Comparison of ENCODE assay signal across 22 cellular contexts in genomic region chr6:24321538-24322162, GRCh38. TPM values are rescaled to one million over a fixed set of nuclear protein-coding genes. Genes with fewer than 3 reads are reported as not detected.
DNase-seq lines count a peak whose midpoint lies in the region; ATAC-seq and TF ChIP-seq lines count a peak whose summit lies in the region.
"Had no signal": no experiment of that assay in that cellular context is flagged by ENCODE, and none has a peak within 500 bp of the region (broad histone marks: within the 10 kb centered on the region; RNA-seq: fewer than 3 reads in every experiment).

No MANE protein-coding gene starts in this region.

- no peak overlapping the region for H3K4me3 ChIP-seq in GM23248
- H3K4me3 ChIP-seq in SK-N-MC: peak overlapping the region; percentile 2; the same call in 1 of the 2 replicates
- H3K4me3 ChIP-seq in trophoblast cell (ENCODE audit: low read depth, low read length): no peak overlapping the region
- H3K4me3 ChIP-seq in SK-N-SH (ENCODE audit: low read depth in 2 of 2, low read length in 1 of 2): no peak overlapping the region
- H3K4me3 ChIP-seq: breast epithelium, K562, lower lobe of right lung had no signal

- POLR2A ChIA-PET in SK-N-SH (lab: Yijun Ruan, JAX): no interaction called here

- H3K36me3 ChIP-seq in GM23248 (ENCODE audit: low read depth) (no peaks in the 10 kb centered on the region), SK-N-MC (ENCODE audit: insufficient read depth, low read length) (no peaks in the 10 kb centered on the region), trophoblast cell (ENCODE audit: control insufficient read depth in 1 of 2, insufficient read depth in 2 of 2, low read length in 2 of 2) (no peaks in the 10 kb centered on the region), SK-N-SH (replicated peaks in 1 of 2; ENCODE audit: control insufficient read depth in 1 of 2, insufficient read depth in 2 of 2, low read length in 1 of 2) (no peaks in the 10 kb centered on the region)
- H3K36me3 ChIP-seq: breast epithelium, lower lobe of right lung had no signal

- no peak overlapping the region for H2BK5ac ChIP-seq in trophoblast cell (ENCODE audit: low read depth, low read length, poor library complexity)

- TF ChIP-seq CTCF in SK-N-SH (IDR thresholded peaks at IDR 0.05): no peak

- no peak overlapping the region for H3K4ac ChIP-seq in trophoblast cell (ENCODE audit: low read depth, low read length)

- CTCF ChIA-PET in SK-N-SH (lab: Yijun Ruan, JAX): no interaction called here

- peaks cover 7% of the 10 kb centered on the region for H3K79me1 ChIP-seq in trophoblast cell (ENCODE audit: low read length)

- no peaks in the 10 kb centered on the region for H3K9me3 ChIP-seq in GM23248 (ENCODE audit: low read depth)
- H3K9me3 ChIP-seq in SK-N-MC (ENCODE audit: low read depth, low read length): no peaks in the 10 kb centered on the region; the same call in 1 of the 2 replicates
- no peaks in the 10 kb centered on the region for H3K9me3 ChIP-seq in trophoblast cell (ENCODE audit: insufficient read depth, low read depth, low read length)
- no peaks in the 10 kb centered on the region for H3K9me3 ChIP-seq in SK-N-SH
- H3K9me3 ChIP-seq: breast epithelium, lower lobe of right lung had no signal

- no peak for TF ChIP-seq EP300 in SK-N-SH (IDR thresholded peaks at IDR 0.05; ENCODE audit: borderline replicate concordance in 1 of 2, low read depth in 1 of 2, low read length in 1 of 2)

- no peak overlapping the region for H2BK12ac ChIP-seq in trophoblast cell (ENCODE audit: low read length)

- WGBS in GM23248 (ENCODE audit: low coverage in 1 of 2, low lambda C conversion rate in 2 of 2, missing lambda C conversion rate in 2 of 2), 2 experiments: 34 to 38% methylated on average over 5 of the region's 5 CpGs
- no CpG with 5 or more reads among the region's 5 CpGs for WGBS in trophoblast cell (ENCODE audit: extremely low coverage, insufficient coverage, insufficient read length)
- 37% methylated on average over 5 of the region's 5 CpGs for WGBS in SK-N-SH (ENCODE audit: low lambda C conversion rate)

- no peak overlapping the region for H4K12ac ChIP-seq in trophoblast cell (ENCODE audit: low read depth, low read length)

- H4K91ac ChIP-seq in trophoblast cell (ENCODE audit: low read depth, low read length): no peak overlapping the region

- no peaks in the 10 kb centered on the region for H3K9me3 Mint-ChIP-seq in activated naive CD8-positive, alpha-beta T cell treated with anti-CD3 and anti-CD28 coated beads, Interleukin-2, amount 50 U/mL, for 24 hours
- H3K9me3 Mint-ChIP-seq: activated naive CD8-positive, alpha-beta T cell treated with anti-CD3 and anti-CD28 coated beads for 36 hours had no signal

- no peak for TF ChIP-seq RAD21 in SK-N-SH (IDR thresholded peaks at IDR 0.05; ENCODE audit: low read length)

- no peaks in the 10 kb centered on the region for H4K20me1 ChIP-seq in GM23248 (ENCODE audit: insufficient read depth)
- no peaks in the 10 kb centered on the region for H4K20me1 ChIP-seq in SK-N-SH (ENCODE audit: insufficient read depth)

- H3K27ac Mint-ChIP-seq in activated naive CD8-positive, alpha-beta T cell treated with anti-CD3 and anti-CD28 coated beads, Interleukin-2, amount 50 U/mL, for 24 hours: no peak overlapping the region
- H3K27ac Mint-ChIP-seq: activated naive CD8-positive, alpha-beta T cell treated with anti-CD3 and anti-CD28 coated beads for 36 hours had no signal

- no peak overlapping the region for H3K4me2 ChIP-seq in GM23248 (ENCODE audit: unreplicated experiment)
- no peak overlapping the region for H3K4me2 ChIP-seq in trophoblast cell (ENCODE audit: low read length)
- H3K4me2 ChIP-seq in SK-N-SH: no peak overlapping the region

- no peaks in the 10 kb centered on the region for H3K36me3 Mint-ChIP-seq in activated naive CD8-positive, alpha-beta T cell treated with anti-CD3 and anti-CD28 coated beads, Interleukin-2, amount 50 U/mL, for 24 hours (ENCODE audit: low read depth)
- H3K36me3 Mint-ChIP-seq: activated naive CD8-positive, alpha-beta T cell treated with anti-CD3 and anti-CD28 coated beads for 36 hours had no signal

- in situ Hi-C loops in GM23248 (cut with MboI): no loop called here

- H3K4me1 ChIP-seq in GM23248 (ENCODE audit: insufficient read depth) (0 out of 2 replicates have a peak, but pooled peaks cover 5% of the 10 kb centered on the region), trophoblast cell (ENCODE audit: control insufficient read depth in 1 of 2, insufficient read depth in 2 of 2, low read length in 2 of 2) (peaks cover 2 to 6% of the 10 kb centered on the region in 2 experiments), SK-N-SH (ENCODE audit: control insufficient read depth in 1 of 2, insufficient read depth in 2 of 2, low read depth in 1 of 2, low read length in 1 of 2) (no peaks in the 10 kb centered on the region; a peak in 1 of 4 replicates)
- H3K4me1 ChIP-seq: breast epithelium, lower lobe of right lung had no signal

- H3K4me1 Mint-ChIP-seq in activated naive CD8-positive, alpha-beta T cell treated with anti-CD3 and anti-CD28 coated beads, Interleukin-2, amount 50 U/mL, for 24 hours: no peaks in the 10 kb centered on the region
- H3K4me1 Mint-ChIP-seq: activated naive CD8-positive, alpha-beta T cell treated with anti-CD3 and anti-CD28 coated beads for 36 hours had no signal

- no peak overlapping the region for H3K4me3 Mint-ChIP-seq in activated naive CD8-positive, alpha-beta T cell treated with anti-CD3 and anti-CD28 coated beads, Interleukin-2, amount 50 U/mL, for 24 hours
- H3K4me3 Mint-ChIP-seq: activated naive CD8-positive, alpha-beta T cell treated with anti-CD3 and anti-CD28 coated beads for 36 hours had no signal

- H3K27me3 Mint-ChIP-seq in activated naive CD8-positive, alpha-beta T cell treated with anti-CD3 and anti-CD28 coated beads, Interleukin-2, amount 50 U/mL, for 24 hours: peaks cover 21% of the 10 kb centered on the region

- H3K79me2 ChIP-seq in GM23248 (ENCODE audit: insufficient read depth) (no peaks in the 10 kb centered on the region), trophoblast cell (ENCODE audit: control insufficient read depth, insufficient read depth, low read length, poor library complexity) (no peaks in the 10 kb centered on the region), SK-N-SH (ENCODE audit: insufficient read depth) (no peaks in the 10 kb centered on the region)

- H3K27ac ChIP-seq in GM23248: no peak overlapping the region
- H3K27ac ChIP-seq in SK-N-MC: peak overlapping the region; percentile 62
- H3K27ac ChIP-seq in trophoblast cell (ENCODE audit: low read depth, low read length): peak overlapping the region; percentile 46
- no peak overlapping the region for H3K27ac ChIP-seq in SK-N-SH (ENCODE audit: low read depth in 2 of 2, low read length in 1 of 2)
- H3K27ac ChIP-seq: breast epithelium, HL-60, lower lobe of right lung had no signal

- H4K8ac ChIP-seq in trophoblast cell (ENCODE audit: low read depth, low read length): no peak overlapping the region

- H3K18ac ChIP-seq in trophoblast cell (ENCODE audit: low read length): no peak overlapping the region

- no peak overlapping the region for H2AK5ac ChIP-seq in trophoblast cell (ENCODE audit: low read length)

- H3K9me2 ChIP-seq in GM23248 (ENCODE audit: insufficient read depth) (no peaks in the 10 kb centered on the region), SK-N-SH (no peaks in the 10 kb centered on the region)

- H3K14ac ChIP-seq in trophoblast cell (ENCODE audit: low read length): no peak overlapping the region

- DNase-seq in GM23248 (peak; percentile 6), SK-N-MC (ENCODE audit: low read depth, low spot score) (no peak), iPS DF 19.7 (ENCODE audit: low read depth, low spot score) (peak; percentile 17), trophoblast cell (no peak), HuH-7 (ENCODE audit: low spot score) (no peak), SK-N-SH (no peak)
- no peak for DNase-seq in activated naive CD8-positive, alpha-beta T cell treated with anti-CD3 and anti-CD28 coated beads, Interleukin-2, amount 50 U/mL, for 24 hours
- DNase-seq: activated naive CD8-positive, alpha-beta T cell treated with anti-CD3 and anti-CD28 coated beads for 36 hours; lower lobe of right lung; NCI-H187 treated with DMSO at 0.1 percent for 48 hours; NCI-H446 treated with DMSO at 0.1 percent for 48 hours; NK-92 treated with Interleukin-12 subunit alpha and Interleukin-12 subunit beta, amount 100 ng/mL, for 24 hours; posterior cingulate gyrus; small intestine; stimulated activated CD4-positive, alpha-beta T cell treated with anti-CD3 and anti-CD28 coated beads, Interleukin-4, amount 100 ng/mL, for 1 hour; SW 1271 had no signal

- H3F3A ChIP-seq in GM23248 (ENCODE audit: insufficient read depth) (peaks cover 6% of the 10 kb centered on the region; the same call in 1 of the 2 replicates), SK-N-SH (replicated peaks; ENCODE audit: insufficient read depth) (no peaks in the 10 kb centered on the region)

- no peak overlapping the region for H3K9ac ChIP-seq in GM23248
- H3K9ac ChIP-seq in SK-N-MC (ENCODE audit: insufficient read length): no peak overlapping the region
- no peak overlapping the region for H3K9ac ChIP-seq in trophoblast cell (ENCODE audit: low read length)
- H3K9ac ChIP-seq in SK-N-SH: no peak overlapping the region

- no peak overlapping the region for H2BK120ac ChIP-seq in trophoblast cell (ENCODE audit: insufficient read depth, low read length, poor library complexity)

- H3K27me3 ChIP-seq in GM23248 (replicated peaks; ENCODE audit: insufficient read depth) (no peaks in the 10 kb centered on the region; the same call in 1 of the 2 replicates), trophoblast cell (ENCODE audit: insufficient read depth, low read length) (no peaks in the 10 kb centered on the region), SK-N-SH (ENCODE audit: insufficient read depth) (no peaks in the 10 kb centered on the region)
- H3K27me3 ChIP-seq: breast epithelium had no signal

- no peak for ATAC-seq in GM18858 (IDR thresholded peaks at IDR 0.05; ENCODE audit: unreplicated experiment)
- ATAC-seq in activated naive CD8-positive, alpha-beta T cell treated with anti-CD3 and anti-CD28 coated beads, Interleukin-2, amount 50 U/mL, for 24 hours: no peak
- ATAC-seq: K562, lower lobe of right lung had no signal

- no peak overlapping the region for H2AFZ ChIP-seq in GM23248
- H2AFZ ChIP-seq in trophoblast cell (ENCODE audit: insufficient read depth, low read length, poor library complexity): no peak overlapping the region
- no peak overlapping the region for H2AFZ ChIP-seq in SK-N-SH (ENCODE audit: low read depth)

- no peak overlapping the region for H3K23ac ChIP-seq in trophoblast cell (ENCODE audit: low read length)

TF ChIP-seq in SK-N-SH, 30 proteins besides CTCF, POLR2A, EP300 and RAD21 (continues in another document):
- no peak for TF ChIP-seq RXRA (IDR thresholded peaks at IDR 0.05; ENCODE audit: borderline replicate concordance, low read depth)

RNA-seq across cellular contexts. Expression of gene DCDC2, which starts 36.2 kb away (rescaled TPM):
- not detected in 2 replicates for total RNA-seq in GM23248 (2014; rRNA removed; shearing (Covaris generic))
- polyA plus RNA-seq in GM23248 (2016; fragmentation: Nextera tagmentation; extraction: Ambion mirVana) (not detected in 2 replicates), SK-N-SH (2012; rRNA removed) (not detected in 2 replicates)
- polyA plus RNA-seq in trophoblast cell (2013): 0.07 and 0.08 TPM in 2 replicates
- not detected in 2 replicates for polyA plus RNA-seq in SK-N-SH (2012; cell fraction: cytosol; rRNA removed)
- not detected in 2 replicates for polyA plus RNA-seq in SK-N-SH (2012; cell fraction: nucleus; rRNA removed)
- total RNA-seq: dermis microvascular lymphatic vessel endothelial cell had no signal
- polyA plus RNA-seq: BJ, K562 had no signal

Comparison
In these comparisons a context has a peak if more than half of its experiments do, and no peak if none do; other contexts are left out.
1. DNase-seq: peak in GM23248 (single experiment) and iPS DF 19.7 (single experiment); none in SK-N-MC (single experiment), trophoblast cell (0 of 2), HuH-7 (single experiment), activated naive CD8-positive, alpha-beta T cell treated with anti-CD3 and anti-CD28 coated beads, Interleukin-2, amount 50 U/mL, for 24 hours (single experiment) and SK-N-SH (single experiment).
2. H3K27ac ChIP-seq: peak in SK-N-MC (single experiment) and trophoblast cell (single experiment); none in GM23248 (single experiment) and SK-N-SH (0 of 2).